ENCODE assay signal across 13 cellular contexts in genomic region chr11:12173111-12173510, GRCh38.
A peak's percentile ranks its signal among the peaks of the same experiment; 100 is the strongest.
DNase-seq lines count a peak whose midpoint lies in the region; ATAC-seq lines count a peak whose summit lies in the region.
"Had no signal": no experiment of that assay in that cellular context is flagged by ENCODE, and none has a peak within 500 bp of the region (broad histone marks: within the 10 kb centered on the region; RNA-seq: fewer than 3 reads in every experiment).

No MANE protein-coding gene starts in this region.

- no peaks in the 10 kb centered on the region for H3K9me3 Mint-ChIP-seq in CD8-positive, alpha-beta memory T cell
- peaks cover 11% of the 10 kb centered on the region for H3K9me3 Mint-ChIP-seq in activated T-helper 2 cell treated with anti-CD3 and anti-CD28 coated beads, Interferon-gamma antibody, Interleukin-2, Interleukin-4, amounts not matched to agents 10 μg/mL and 5 μg/mL and 100 μg/mL, durations not matched to agents 14 hours and 24 hours and 36 hours
- H3K9me3 Mint-ChIP-seq: central memory CD8-positive, alpha-beta T cell; endodermal cell had no signal

- H3K4ac ChIP-seq in mesenchymal stem cell (ENCODE audit: low read depth in 1 of 2, low read length in 2 of 2): peak overlapping the region in 1 of 2 experiments; percentile 6

- no peak overlapping the region for H3K4me2 ChIP-seq in mesenchymal stem cell (ENCODE audit: low read length, poor library complexity, severe bottlenecking)
- H3K4me2 ChIP-seq: BLaER1 had no signal

- H2BK5ac ChIP-seq in mesenchymal stem cell (ENCODE audit: low read depth, low read length, poor library complexity, severe bottlenecking): no peak overlapping the region

- no peak overlapping the region for H2BK15ac ChIP-seq in mesenchymal stem cell (ENCODE audit: low read depth, poor library complexity, severe bottlenecking)

- POLR2A ChIA-PET in CD8-positive, alpha-beta memory T cell (lab: Charles Lee): no interaction called here

- peaks cover 0 to 3% (median 2%) of the 10 kb centered on the region in 3 donors for H3K36me3 Mint-ChIP-seq in CD8-positive, alpha-beta memory T cell
- peaks cover 80% of the 10 kb centered on the region for H3K36me3 Mint-ChIP-seq in activated T-helper 2 cell treated with anti-CD3 and anti-CD28 coated beads, Interferon-gamma antibody, Interleukin-2, Interleukin-4, amounts not matched to agents 10 μg/mL and 5 μg/mL and 100 μg/mL, durations not matched to agents 14 hours and 24 hours and 36 hours (ENCODE audit: low read depth)
- H3K36me3 Mint-ChIP-seq: naive B cell had no signal

- 86% methylated on average over 4 of the region's 4 CpGs for WGBS in mesenchymal stem cell

- H2BK120ac ChIP-seq in mesenchymal stem cell (ENCODE audit: low read depth, low read length): no peak overlapping the region

- no peak overlapping the region for H3K4me3 ChIP-seq in ACC112 (ENCODE audit: low read depth, low read length)
- no peak overlapping the region for H3K4me3 ChIP-seq in CD8-positive, alpha-beta memory T cell (ENCODE audit: low read length)
- H3K4me3 ChIP-seq in mesenchymal stem cell (ENCODE audit: insufficient read depth in 1 of 2, low read depth in 1 of 2, low read length in 2 of 2): no peak overlapping the region
- H3K4me3 ChIP-seq: BLaER1 had no signal

- H4K91ac ChIP-seq in mesenchymal stem cell (ENCODE audit: low read length): no peak overlapping the region

- H3K9ac ChIP-seq in mesenchymal stem cell (ENCODE audit: low read length): no peak overlapping the region
- H3K9ac ChIP-seq: BLaER1 had no signal

- H3K4me1 ChIP-seq in ACC112 (ENCODE audit: control insufficient read depth, insufficient read depth, low read length, unreplicated experiment) (peaks cover 74% of the 10 kb centered on the region), mesenchymal stem cell (ENCODE audit: control insufficient read depth, insufficient read depth, low read depth, low read length) (peaks cover 15% of the 10 kb centered on the region)
- no peaks in the 10 kb centered on the region for H3K4me1 ChIP-seq in CD8-positive, alpha-beta memory T cell (ENCODE audit: insufficient read depth, low read length)
- H3K4me1 ChIP-seq: BLaER1 had no signal

- H3K23ac ChIP-seq in mesenchymal stem cell (ENCODE audit: low read length in 2 of 2): no peak overlapping the region

- peaks cover 24% of the 10 kb centered on the region for H3K79me2 ChIP-seq in ACC112 (ENCODE audit: control insufficient read depth, insufficient read depth, low read length, unreplicated experiment)

- H2AFZ ChIP-seq in ACC112 (ENCODE audit: low read length, unreplicated experiment) (no peak overlapping the region), mesenchymal stem cell (ENCODE audit: low read depth, low read length) (no peak overlapping the region)

- no peaks in the 10 kb centered on the region for H3K27me3 ChIP-seq in ACC112 (ENCODE audit: insufficient read depth, low read length)
- no peaks in the 10 kb centered on the region for H3K27me3 ChIP-seq in CD8-positive, alpha-beta memory T cell (ENCODE audit: insufficient read depth, low read length, poor library complexity, severe bottlenecking)
- no peaks in the 10 kb centered on the region for H3K27me3 ChIP-seq in mesenchymal stem cell (ENCODE audit: control insufficient read depth in 1 of 2, insufficient read depth in 1 of 2, low read length in 2 of 2)
- H3K27me3 ChIP-seq: BLaER1 had no signal

- ATAC-seq in HG03039 (IDR thresholded peaks at IDR 0.05; ENCODE audit: unreplicated experiment): no peak

- no peak overlapping the region for H3K18ac ChIP-seq in mesenchymal stem cell (ENCODE audit: low read depth in 1 of 2, low read length in 2 of 2)

- H3K36me3 ChIP-seq in ACC112 (ENCODE audit: insufficient read depth, low read length): peaks cover 11% of the 10 kb centered on the region
- H3K36me3 ChIP-seq in CD8-positive, alpha-beta memory T cell (ENCODE audit: insufficient read depth, low read length): no peaks in the 10 kb centered on the region
- H3K36me3 ChIP-seq in mesenchymal stem cell (ENCODE audit: control insufficient read depth in 1 of 2, insufficient read depth in 2 of 2, low read depth in 1 of 2, low read length in 2 of 2): peaks cover 8% of the 10 kb centered on the region in 2 experiments
- H3K36me3 ChIP-seq: BLaER1 had no signal

- DNase-seq in CD8-positive, alpha-beta memory T cell: no peak
- DNase-seq in activated T-helper 2 cell treated with anti-CD3 and anti-CD28 coated beads, Interferon-gamma antibody, Interleukin-2, Interleukin-4, amounts not matched to agents 10 μg/mL and 5 μg/mL and 100 μg/mL, durations not matched to agents 14 hours and 24 hours and 36 hours (ENCODE audit: low spot score): no peak
- DNase-seq in mesenchymal stem cell: no peak
- no peak for DNase-seq in NCI-H345 treated with DMSO at 0.1 percent for 48 hours (lab: John Stamatoyannopoulos, UW; ENCODE audit: unreplicated experiment)
- DNase-seq in NCI-H187 (lab: John Stamatoyannopoulos, UW): no peak
- DNase-seq: naive B cell, NCI-H1436 treated with DMSO at 0.1 percent for 48 hours, NCI-H345 had no signal

- CTCF ChIA-PET in CD8-positive, alpha-beta memory T cell (lab: Charles Lee): no interaction called here

- no peak overlapping the region for H3K4me3 Mint-ChIP-seq in CD8-positive, alpha-beta memory T cell
- H3K4me3 Mint-ChIP-seq in activated T-helper 2 cell treated with anti-CD3 and anti-CD28 coated beads, Interferon-gamma antibody, Interleukin-2, Interleukin-4, amounts not matched to agents 10 μg/mL and 5 μg/mL and 100 μg/mL, durations not matched to agents 14 hours and 24 hours and 36 hours (ENCODE audit: low read depth): peak overlapping the region; percentile 51
- H3K4me3 Mint-ChIP-seq: central memory CD8-positive, alpha-beta T cell; endodermal cell; naive B cell had no signal

- intact Hi-C loops in activated T-helper 2 cell treated with anti-CD3 and anti-CD28 coated beads, Interferon-gamma antibody, Interleukin-2, Interleukin-4, amounts not matched to agents 10 μg/mL and 5 μg/mL and 100 μg/mL, durations not matched to agents 14 hours and 24 hours and 36 hours (cut with micrococcal nuclease): no loop called here

- H3K79me1 ChIP-seq in mesenchymal stem cell (replicated peaks; ENCODE audit: low read length, poor library complexity, severe bottlenecking): peaks cover 11% of the 10 kb centered on the region

- H3K9me3 ChIP-seq in CD8-positive, alpha-beta memory T cell (ENCODE audit: low read length): no peaks in the 10 kb centered on the region
- no peaks in the 10 kb centered on the region for H3K9me3 ChIP-seq in mesenchymal stem cell (ENCODE audit: control insufficient read depth, low read length)
- H3K9me3 ChIP-seq: BLaER1 had no signal

- H3K27ac ChIP-seq in ACC112 (ENCODE audit: low read depth, low read length): peak overlapping the region; percentile 98
- H3K27ac ChIP-seq in CD8-positive, alpha-beta memory T cell (ENCODE audit: low read depth, low read length): peak overlapping the region; percentile 32
- H3K27ac ChIP-seq in mesenchymal stem cell (ENCODE audit: low read length, poor library complexity, severe bottlenecking): no peak overlapping the region
- H3K27ac ChIP-seq: BLaER1 had no signal

- H4K8ac ChIP-seq in mesenchymal stem cell (ENCODE audit: low read length): no peak overlapping the region

- H3K27ac Mint-ChIP-seq in CD8-positive, alpha-beta memory T cell: peak overlapping the region in 1 of 8 donors; percentile 35
- peak overlapping the region; percentile 92 for H3K27ac Mint-ChIP-seq in activated T-helper 2 cell treated with anti-CD3 and anti-CD28 coated beads, Interferon-gamma antibody, Interleukin-2, Interleukin-4, amounts not matched to agents 10 μg/mL and 5 μg/mL and 100 μg/mL, durations not matched to agents 14 hours and 24 hours and 36 hours
- H3K27ac Mint-ChIP-seq: endodermal cell, naive B cell had no signal

- peak overlapping the region; percentile 67 for H2AK5ac ChIP-seq in mesenchymal stem cell (ENCODE audit: low read length, severe bottlenecking)

- no peak overlapping the region for H2BK12ac ChIP-seq in mesenchymal stem cell (ENCODE audit: low read length in 2 of 2)

- peaks cover 20 to 26% (median 22%) of the 10 kb centered on the region in 3 donors for H3K4me1 Mint-ChIP-seq in CD8-positive, alpha-beta memory T cell
- peaks cover 66% of the 10 kb centered on the region for H3K4me1 Mint-ChIP-seq in activated T-helper 2 cell treated with anti-CD3 and anti-CD28 coated beads, Interferon-gamma antibody, Interleukin-2, Interleukin-4, amounts not matched to agents 10 μg/mL and 5 μg/mL and 100 μg/mL, durations not matched to agents 14 hours and 24 hours and 36 hours (ENCODE audit: low read depth)
- H3K4me1 Mint-ChIP-seq: naive B cell had no signal

- H3K14ac ChIP-seq in mesenchymal stem cell (ENCODE audit: low read length in 2 of 2): no peak overlapping the region

- H3K27me3 Mint-ChIP-seq in CD8-positive, alpha-beta memory T cell: no peaks in the 10 kb centered on the region
- no peaks in the 10 kb centered on the region for H3K27me3 Mint-ChIP-seq in activated T-helper 2 cell treated with anti-CD3 and anti-CD28 coated beads, Interferon-gamma antibody, Interleukin-2, Interleukin-4, amounts not matched to agents 10 μg/mL and 5 μg/mL and 100 μg/mL, durations not matched to agents 14 hours and 24 hours and 36 hours (ENCODE audit: low read depth)
- H3K27me3 Mint-ChIP-seq: central memory CD8-positive, alpha-beta T cell had no signal
